ENCODE assay signal across 17 cellular contexts in genomic region chr13:34000955-34001354, GRCh38.
"Had no signal": no experiment of that assay in that cellular context is flagged by ENCODE, and none has a peak within 500 bp of the region (broad histone marks: within the 10 kb centered on the region; RNA-seq: fewer than 3 reads in every experiment).

No MANE protein-coding gene starts in this region.

- H3K27me3 ChIP-seq: ovary had no signal

- H3K9me3 ChIP-seq: ovary, thoracic aorta had no signal

- FAIRE-seq: astrocyte, bronchial epithelial cell, urothelium cell line had no signal

- ATAC-seq: activated T-cell treated with anti-CD3 and anti-CD28 coated beads, Interleukin-2, amount 50 U/mL, for 4 hours; effector memory CD8-positive, alpha-beta T cell; WTC11 had no signal

- H3K27ac ChIP-seq: ovary, thoracic aorta had no signal

- DNase-seq: activated CD4-positive, alpha-beta memory T cell treated with anti-CD3 and anti-CD28 coated beads, Interleukin-2, amount 10 ng/mL, durations not matched to agents 7 days and 5 days; activated CD4-positive, alpha-beta T cell treated with anti-CD3 and anti-CD28 coated beads for 4 hours; activated effector memory CD4-positive, alpha-beta T cell treated with Interleukin-2 at 50 U/mL for 16 hours; activated naive CD4-positive, alpha-beta T cell treated with anti-CD3 and anti-CD28 coated beads, Interleukin-2, amount 50 U/mL, for 16 hours; activated T-cell treated with anti-CD3 and anti-CD28 coated beads, Interleukin-2, amount 50 U/mL, for 4 hours; dermis blood vessel endothelial cell; effector memory CD8-positive, alpha-beta T cell; foreskin melanocyte; head of caudate nucleus; mammary epithelial cell; ovary; stimulated activated CD4-positive, alpha-beta T cell treated with anti-CD3 and anti-CD28 coated beads, Interleukin-1b, Interleukin-23, amount 100 ng/mL, for 48 hours had no signal

- H3K4me3 ChIP-seq: ovary, thoracic aorta had no signal

- H3K36me3 ChIP-seq: ovary, thoracic aorta had no signal
